Comparison of ENCODE assay signal across 8 cellular contexts in the genomic region with DNA sequence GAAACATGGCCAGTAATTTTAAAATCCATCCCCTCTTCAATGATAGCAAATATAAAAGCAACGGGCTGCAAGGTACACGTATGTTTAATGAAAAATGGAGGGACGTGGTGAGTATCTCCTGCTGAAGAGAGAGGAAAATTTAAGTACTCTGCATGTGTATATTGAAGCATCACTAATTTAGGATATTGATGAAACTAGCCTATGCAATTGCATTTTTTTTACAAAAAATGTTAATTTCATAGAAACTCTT. TPM values are rescaled to one million over a fixed set of nuclear protein-coding genes. Genes with fewer than 3 reads are reported as not detected.
DNase-seq lines count a peak whose midpoint lies in the region; ATAC-seq and TF ChIP-seq lines count a peak whose summit lies in the region.

No MANE protein-coding gene starts in this region.

- H3K4me3 ChIP-seq in fibroblast of villous mesenchyme (ENCODE audit: low read depth, low read length) (peak overlapping the region; percentile 80), retinal pigment epithelial cell (ENCODE audit: low read length) (peak overlapping the region; percentile 66)

- TF ChIP-seq CTCF in RWPE1 (conservative IDR thresholded peaks at IDR 0.05; ENCODE audit: low read depth) (no peak), fibroblast of villous mesenchyme (IDR thresholded peaks at IDR 0.05; ENCODE audit: insufficient read depth, low read depth, low read length) (no peak), retinal pigment epithelial cell (conservative IDR thresholded peaks at IDR 0.05; ENCODE audit: low read depth, low read length) (no peak)

- H3K36me3 ChIP-seq in ES-I3 (ENCODE audit: insufficient read depth, low read length) = no peaks in the 10 kb centered on the region

- no peaks in the 10 kb centered on the region for H3K4me1 ChIP-seq in ES-I3 (ENCODE audit: insufficient read depth, low read length)

- CTCF ChIA-PET in RWPE1 (lab: Yijun Ruan, JAX) = interaction anchor here (0.6 to 1.6 kb wide), 5 partner anchors 10 to 703 kb away, joined by 3 to 5 read pairs (median 4); no protein-coding TSS in a partner anchor

- no peak for ATAC-seq in HG03025 (IDR thresholded peaks at IDR 0.05; ENCODE audit: low FRiP score, unreplicated experiment)

- peak overlapping the region; percentile 85; the same call in 1 of the 2 replicates for H3K9ac ChIP-seq in ES-I3 (ENCODE audit: low read depth, low read length)

- DNase-seq in RWPE1 (ENCODE audit: low spot score) (no peak), fibroblast of villous mesenchyme (ENCODE audit: low read depth) (no peak), retinal pigment epithelial cell (ENCODE audit: low read depth) (no peak), kidney tubule cell (ENCODE audit: low spot score) (no peak), NCI-H345 (lab: John Stamatoyannopoulos, UW) (no peak), DMS153 (lab: John Stamatoyannopoulos, UW) (no peak)

- H3K9me3 ChIP-seq in ES-I3 (ENCODE audit: control insufficient read depth, insufficient read depth, low read length) = no peaks in the 10 kb centered on the region

- POLR2A ChIA-PET in RWPE1 (lab: Yijun Ruan, JAX; ENCODE audit: low non-redundant PET) = interaction anchor here (0.6 kb wide), 1 partner anchor 701 kb away, joined by 3 read pairs; no protein-coding TSS in a partner anchor

- H3K27ac ChIP-seq in RWPE1 = peak overlapping the region; percentile 95

RNA-seq across cellular contexts. Expression of gene TMX4, which starts 0.4 kb away (rescaled TPM):
- 32.8 and 36.1 TPM in 2 replicates for total RNA-seq in fibroblast of villous mesenchyme
